Comparison of ENCODE assay signal across 25 cellular contexts in genomic region chr15:96406701-96407100, GRCh38.
"Had no signal": no experiment of that assay in that cellular context is flagged by ENCODE, and none has a peak within 500 bp of the region (broad histone marks: within the 10 kb centered on the region; RNA-seq: fewer than 3 reads in every experiment).

No MANE protein-coding gene starts in this region.

- H3K9me3 ChIP-seq: SJSA1 had no signal

- H3K4me1 ChIP-seq: SJSA1 had no signal

- H3K9me3 Mint-ChIP-seq: T-cell had no signal

- H3K4me2 ChIP-seq: KMS-11 had no signal

- DNase-seq: Kasumi-1, MM.1S, NCI-H1048, NCI-H1105, NCI-H1417, NCI-H1436 treated with DMSO at 0.1 percent for 48 hours, NCI-H1694, NCI-H187 treated with DMSO at 0.1 percent for 48 hours, NCI-H2029 treated with DMSO at 0.1 percent for 48 hours, NCI-H2171 treated with DMSO at 0.1 percent for 48 hours, NCI-H345, NCI-H526, Right ventricle myocardium superior, RPMI8226, SIG-M5, SW 1271, T-cell had no signal

- FAIRE-seq: HTR-8/SVneo, RCC 7860 had no signal

- H3K27ac ChIP-seq: HL-60, KMS-11, SJSA1, SK-N-MC had no signal

- H3K4me3 Mint-ChIP-seq: IgD-negative memory B cell, T-cell had no signal

- H3K27ac Mint-ChIP-seq: IgD-negative memory B cell, T-cell had no signal

- H3K9ac ChIP-seq: KMS-11 had no signal

- H3K36me3 Mint-ChIP-seq: IgD-negative memory B cell, T-cell had no signal

- H3K4me3 ChIP-seq: K562, SJSA1, SK-N-MC had no signal

- ATAC-seq: K562, T-cell had no signal

- H3K36me3 ChIP-seq: SJSA1 had no signal

- H3K4me1 Mint-ChIP-seq: IgD-negative memory B cell had no signal
